Comparison of ENCODE assay signal across 1 cellular context in the genomic region with DNA sequence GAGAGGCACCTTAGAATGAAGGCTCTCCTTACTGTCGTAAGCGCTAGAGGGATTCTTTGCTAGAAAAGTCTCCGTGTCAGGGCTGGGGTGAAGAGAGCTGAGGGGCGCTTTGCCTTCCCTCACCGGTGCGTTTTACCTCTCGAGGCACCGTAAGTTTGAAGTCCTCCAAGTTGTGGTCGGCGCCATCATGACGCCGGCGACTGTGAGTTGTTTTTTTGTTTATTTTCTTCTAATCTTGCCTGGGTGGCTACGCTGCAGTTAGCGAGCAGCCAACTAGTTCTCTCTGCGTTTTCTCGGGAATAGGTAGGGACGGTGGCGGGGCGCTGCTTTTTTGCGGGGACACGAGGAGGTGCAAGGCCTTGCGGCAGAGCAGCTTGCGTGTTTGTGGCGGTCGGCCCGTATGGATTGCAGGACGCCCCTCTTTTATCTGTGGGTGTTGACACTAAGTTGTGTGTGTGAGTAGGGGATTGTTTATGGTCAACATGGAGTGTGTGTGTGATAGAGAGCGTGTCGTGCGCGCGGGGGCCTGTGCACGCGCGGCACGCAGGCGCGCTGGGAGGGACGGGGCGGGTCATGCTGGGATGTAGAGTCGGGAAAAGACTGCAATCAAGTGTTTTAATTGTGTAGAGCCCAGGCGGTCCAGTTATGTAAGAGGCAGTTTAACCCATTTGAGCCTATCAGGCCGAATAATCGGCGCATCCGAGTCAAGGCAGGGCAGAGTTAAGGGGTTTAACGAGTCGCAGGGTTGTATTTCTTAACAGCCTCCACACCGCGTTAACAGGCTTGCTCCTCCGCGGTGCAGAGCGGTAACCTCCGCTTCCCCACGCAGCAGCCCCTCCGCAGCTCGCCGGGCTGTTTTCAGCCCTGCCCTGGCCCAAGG.
TF ChIP-seq lines count a peak whose summit lies in the region.

No MANE protein-coding gene starts in this region.

TF ChIP-seq in HEK293, 187 proteins besides CTCF, POLR2A, EP300 and RAD21 (continued from another document):
- TF ChIP-seq, protein P1, sequence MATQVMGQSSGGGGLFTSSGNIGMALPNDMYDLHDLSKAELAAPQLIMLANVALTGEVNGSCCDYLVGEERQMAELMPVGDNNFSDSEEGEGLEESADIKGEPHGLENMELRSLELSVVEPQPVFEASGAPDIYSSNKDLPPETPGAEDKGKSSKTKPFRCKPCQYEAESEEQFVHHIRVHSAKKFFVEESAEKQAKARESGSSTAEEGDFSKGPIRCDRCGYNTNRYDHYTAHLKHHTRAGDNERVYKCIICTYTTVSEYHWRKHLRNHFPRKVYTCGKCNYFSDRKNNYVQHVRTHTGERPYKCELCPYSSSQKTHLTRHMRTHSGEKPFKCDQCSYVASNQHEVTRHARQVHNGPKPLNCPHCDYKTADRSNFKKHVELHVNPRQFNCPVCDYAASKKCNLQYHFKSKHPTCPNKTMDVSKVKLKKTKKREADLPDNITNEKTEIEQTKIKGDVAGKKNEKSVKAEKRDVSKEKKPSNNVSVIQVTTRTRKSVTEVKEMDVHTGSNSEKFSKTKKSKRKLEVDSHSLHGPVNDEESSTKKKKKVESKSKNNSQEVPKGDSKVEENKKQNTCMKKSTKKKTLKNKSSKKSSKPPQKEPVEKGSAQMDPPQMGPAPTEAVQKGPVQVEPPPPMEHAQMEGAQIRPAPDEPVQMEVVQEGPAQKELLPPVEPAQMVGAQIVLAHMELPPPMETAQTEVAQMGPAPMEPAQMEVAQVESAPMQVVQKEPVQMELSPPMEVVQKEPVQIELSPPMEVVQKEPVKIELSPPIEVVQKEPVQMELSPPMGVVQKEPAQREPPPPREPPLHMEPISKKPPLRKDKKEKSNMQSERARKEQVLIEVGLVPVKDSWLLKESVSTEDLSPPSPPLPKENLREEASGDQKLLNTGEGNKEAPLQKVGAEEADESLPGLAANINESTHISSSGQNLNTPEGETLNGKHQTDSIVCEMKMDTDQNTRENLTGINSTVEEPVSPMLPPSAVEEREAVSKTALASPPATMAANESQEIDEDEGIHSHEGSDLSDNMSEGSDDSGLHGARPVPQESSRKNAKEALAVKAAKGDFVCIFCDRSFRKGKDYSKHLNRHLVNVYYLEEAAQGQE (tag by site-specific recombination; IDR thresholded peaks at IDR 0.05), result no peak
- TF ChIP-seq KLF1 (tag by site-specific recombination; IDR thresholded peaks at IDR 0.05), result no peak
- no peak for TF ChIP-seq ZNF266 (tag by site-specific recombination; IDR thresholded peaks at IDR 0.05; ENCODE audit: low read depth)
- TF ChIP-seq, protein P2, sequence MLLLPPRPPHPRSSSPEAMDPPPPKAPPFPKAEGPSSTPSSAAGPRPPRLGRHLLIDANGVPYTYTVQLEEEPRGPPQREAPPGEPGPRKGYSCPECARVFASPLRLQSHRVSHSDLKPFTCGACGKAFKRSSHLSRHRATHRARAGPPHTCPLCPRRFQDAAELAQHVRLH (tag by site-specific recombination; IDR thresholded peaks at IDR 0.05), result no peak
- TF ChIP-seq ZNF510 (tag by site-specific recombination; IDR thresholded peaks at IDR 0.05; ENCODE audit: insufficient replicate concordance), result no peak
- TF ChIP-seq ZSCAN23 (tag by site-specific recombination; IDR thresholded peaks at IDR 0.05), result no peak
- TF ChIP-seq ZNF16 (tag by site-specific recombination; IDR thresholded peaks at IDR 0.05; ENCODE audit: low read depth), result no peak
- 0 out of 2 replicates have a peak, but pooled peaks have one; percentile 16 for TF ChIP-seq ZNF600 (tag by site-specific recombination; IDR thresholded peaks at IDR 0.05)
- TF ChIP-seq ZNF658 (tag by site-specific recombination; IDR thresholded peaks at IDR 0.05), result no peak
- TF ChIP-seq ZNF324 (tag by site-specific recombination; IDR thresholded peaks at IDR 0.05), result no peak
- no peak for TF ChIP-seq KLF7 (tag by site-specific recombination; IDR thresholded peaks at IDR 0.05; ENCODE audit: borderline replicate concordance)
- TF ChIP-seq ZNF548 (tag by site-specific recombination; IDR thresholded peaks at IDR 0.05), result no peak
- TF ChIP-seq SP2 (tag by site-specific recombination; IDR thresholded peaks at IDR 0.05), result peak; percentile 41
- no peak for TF ChIP-seq ZSCAN30 (tag by site-specific recombination; IDR thresholded peaks at IDR 0.05)
- no peak for TF ChIP-seq ZNF544 (tag by site-specific recombination; IDR thresholded peaks at IDR 0.05)
- TF ChIP-seq, protein P3, sequence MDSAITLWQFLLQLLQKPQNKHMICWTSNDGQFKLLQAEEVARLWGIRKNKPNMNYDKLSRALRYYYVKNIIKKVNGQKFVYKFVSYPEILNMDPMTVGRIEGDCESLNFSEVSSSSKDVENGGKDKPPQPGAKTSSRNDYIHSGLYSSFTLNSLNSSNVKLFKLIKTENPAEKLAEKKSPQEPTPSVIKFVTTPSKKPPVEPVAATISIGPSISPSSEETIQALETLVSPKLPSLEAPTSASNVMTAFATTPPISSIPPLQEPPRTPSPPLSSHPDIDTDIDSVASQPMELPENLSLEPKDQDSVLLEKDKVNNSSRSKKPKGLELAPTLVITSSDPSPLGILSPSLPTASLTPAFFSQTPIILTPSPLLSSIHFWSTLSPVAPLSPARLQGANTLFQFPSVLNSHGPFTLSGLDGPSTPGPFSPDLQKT (IDR thresholded peaks at IDR 0.05; ENCODE audit: borderline replicate concordance, low read depth, low read length), result no peak
- no peak for TF ChIP-seq GLI4 (tag by site-specific recombination; IDR thresholded peaks at IDR 0.05)
- no peak for TF ChIP-seq ZNF768 (tag by site-specific recombination; IDR thresholded peaks at IDR 0.05)
